ENCODE assay signal across 11 cellular contexts in the genomic region with DNA sequence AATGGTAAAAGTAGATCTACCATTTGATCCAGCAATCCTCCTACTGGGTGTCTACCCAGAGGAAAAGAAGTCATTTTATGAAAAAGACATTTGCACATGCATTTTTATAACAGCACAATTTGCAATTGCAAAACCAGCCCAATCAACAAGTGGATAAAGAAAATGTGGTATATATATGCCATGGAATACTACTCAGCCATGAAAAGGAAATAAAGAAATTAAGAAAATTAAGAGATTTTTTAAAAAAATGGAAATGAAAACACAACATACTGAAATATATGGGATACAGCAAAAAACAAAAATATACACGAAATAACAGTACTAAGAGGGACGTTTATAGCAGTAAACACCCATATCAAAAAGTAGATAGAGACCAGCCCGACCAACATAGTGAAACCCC. TPM values are rescaled to one million over a fixed set of nuclear protein-coding genes. Genes with fewer than 3 reads are reported as not detected.
"Had no signal": no experiment of that assay in that cellular context is flagged by ENCODE, and none has a peak within 500 bp of the region (broad histone marks: within the 10 kb centered on the region; RNA-seq: fewer than 3 reads in every experiment).

No MANE protein-coding gene starts in this region.

- H3K27ac ChIP-seq: GM23248 had no signal

- H3K9me3 ChIP-seq: HAP-1 had no signal

- H3K4me1 Mint-ChIP-seq: GM23338 had no signal

- H3K4me2 ChIP-seq: GM23338 had no signal

- H3K4me3 Mint-ChIP-seq: GM23338, H9 had no signal

- H3K4me1 ChIP-seq: HAP-1 had no signal

- H3K9ac ChIP-seq: GM23248 had no signal

- DNase-seq: GM23248, GOT3, H7, H9, HCEC 1CT had no signal

- FAIRE-seq: H1, H54 had no signal

- H3K4me3 ChIP-seq: GM23248, GM23338, HAP-1 had no signal

- H3K36me3 ChIP-seq: HAP-1 had no signal

- ATAC-seq: GM23338, HCT116 had no signal

- H3K27ac Mint-ChIP-seq: GM23338, H9 had no signal

- H2AFZ ChIP-seq: GM23248, GM23338 had no signal

RNA-seq across cellular contexts. Expression of a gene that starts 58.9 kb away (rescaled TPM):
- total RNA-seq: GM23248, GM23338, H1, H4, H9 had no signal
- polyA plus RNA-seq: GM23248, GM23338, H1 had no signal
